1 cellular context compared by ENCODE assay signal in the genomic region with DNA sequence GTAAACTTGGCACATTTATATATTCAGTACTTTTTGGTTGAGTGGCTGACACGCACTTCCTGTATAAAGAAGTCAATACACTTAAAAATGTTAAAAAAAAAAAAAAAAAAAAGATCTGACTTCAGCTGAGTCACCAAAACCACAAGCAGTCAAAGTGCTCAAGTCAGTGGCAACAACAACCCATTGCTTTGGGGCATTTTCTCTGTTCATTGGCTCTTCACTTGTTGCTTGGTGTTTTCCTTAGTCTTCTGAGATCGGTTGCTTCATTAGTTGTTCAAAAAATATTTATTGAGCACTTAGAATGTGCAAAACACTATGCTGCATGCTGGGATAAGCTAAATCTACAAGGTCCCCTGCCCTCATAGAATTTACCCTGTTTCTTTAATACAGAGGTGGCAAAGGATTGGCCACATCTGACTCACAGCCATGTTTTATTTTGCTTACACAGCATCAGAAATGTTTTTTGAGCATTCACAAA.
TF ChIP-seq lines count a peak whose summit lies in the region.

No MANE protein-coding gene starts in this region.

TF ChIP-seq in K562, 482 proteins besides CTCF, POLR2A, EP300 and RAD21 (continued from another document and continues in another):
- TF ChIP-seq, protein P1, sequence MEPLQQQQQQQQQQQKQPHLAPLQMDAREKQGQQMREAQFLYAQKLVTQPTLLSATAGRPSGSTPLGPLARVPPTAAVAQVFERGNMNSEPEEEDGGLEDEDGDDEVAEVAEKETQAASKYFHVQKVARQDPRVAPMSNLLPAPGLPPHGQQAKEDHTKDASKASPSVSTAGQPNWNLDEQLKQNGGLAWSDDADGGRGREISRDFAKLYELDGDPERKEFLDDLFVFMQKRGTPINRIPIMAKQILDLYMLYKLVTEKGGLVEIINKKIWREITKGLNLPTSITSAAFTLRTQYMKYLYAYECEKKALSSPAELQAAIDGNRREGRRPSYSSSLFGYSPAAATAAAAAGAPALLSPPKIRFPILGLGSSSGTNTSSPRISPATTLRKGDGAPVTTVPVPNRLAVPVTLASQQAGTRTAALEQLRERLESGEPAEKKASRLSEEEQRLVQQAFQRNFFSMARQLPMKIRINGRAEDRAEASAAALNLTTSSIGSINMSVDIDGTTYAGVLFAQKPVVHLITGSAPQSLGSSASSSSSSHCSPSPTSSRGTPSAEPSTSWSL (CRISPR knock-in tag; IDR thresholded peaks at IDR 0.05; ENCODE audit: borderline replicate concordance): no peak
- TF ChIP-seq CEBPB (tag; IDR thresholded peaks at IDR 0.05) (no peak), ZNF184 (CRISPR knock-in tag; IDR thresholded peaks at IDR 0.05) (no peak), TAF7 (tag; IDR thresholded peaks at IDR 0.05) (no peak), SETDB1 (IDR thresholded peaks at IDR 0.05; ENCODE audit: low read length) (no peak), ZNF174 (CRISPR knock-in tag; IDR thresholded peaks at IDR 0.05) (no peak), TCF15 (CRISPR knock-in tag; IDR thresholded peaks at IDR 0.05) (no peak), ZNF140 (CRISPR knock-in tag; IDR thresholded peaks at IDR 0.05) (no peak), POLR3G (IDR thresholded peaks at IDR 0.05; ENCODE audit: extremely low read depth, insufficient read length, insufficient replicate concordance) (no peak), RBM34 (IDR thresholded peaks at IDR 0.05; ENCODE audit: borderline replicate concordance, insufficient read depth, low read length) (no peak), SAP30 (IDR thresholded peaks at IDR 0.05; ENCODE audit: borderline replicate concordance, insufficient read depth, low read depth, low read length, poor library complexity, severe bottlenecking) (no peak), SIN3A (IDR thresholded peaks at IDR 0.05; ENCODE audit: borderline replicate concordance in 2 of 2, control insufficient read depth in 1 of 2, low read depth in 2 of 2, low read length in 2 of 2) (no peak), PURB (CRISPR knock-in tag; IDR thresholded peaks at IDR 0.05; ENCODE audit: low read depth) (no peak), E2F1 (CRISPR knock-in tag; IDR thresholded peaks at IDR 0.05) (no peak; the same call in 1 of the 2 replicates), ZKSCAN3 (CRISPR knock-in tag; IDR thresholded peaks at IDR 0.05) (no peak), PHB2 (IDR thresholded peaks at IDR 0.05; ENCODE audit: low read depth) (no peak), ZNF830 (CRISPR knock-in tag; IDR thresholded peaks at IDR 0.05) (no peak), NR3C1 (CRISPR knock-in tag; IDR thresholded peaks at IDR 0.05) (no peak), STAT5A (IDR thresholded peaks at IDR 0.05; ENCODE audit: borderline replicate concordance, low read length) (no peak), ZNF124 (CRISPR knock-in tag; IDR thresholded peaks at IDR 0.05) (no peak), ZNF79 (CRISPR knock-in tag; IDR thresholded peaks at IDR 0.05; ENCODE audit: low read depth) (no peak), SIRT6 (IDR thresholded peaks at IDR 0.05; ENCODE audit: low read depth, low read length) (no peak), ZNF41 (CRISPR knock-in tag; conservative IDR thresholded peaks at IDR 0.05) (no peak), PTTG1 (tag; IDR thresholded peaks at IDR 0.05; ENCODE audit: low read depth) (no peak), MYC (IDR thresholded peaks at IDR 0.05; ENCODE audit: low read depth, low read length) (no peak), MYC (CRISPR knock-in tag; IDR thresholded peaks at IDR 0.05; ENCODE audit: borderline replicate concordance, low read depth) (no peak), C11orf30 (IDR thresholded peaks at IDR 0.05; ENCODE audit: low read depth) (peak; percentile 93), NR4A1 (CRISPR knock-in tag; IDR thresholded peaks at IDR 0.05) (no peak), NR4A1 (tag; IDR thresholded peaks at IDR 0.05) (no peak), MYBL2 (IDR thresholded peaks at IDR 0.05; ENCODE audit: low read depth) (no peak), MYBL2 (CRISPR knock-in tag; IDR thresholded peaks at IDR 0.05; ENCODE audit: borderline replicate concordance) (no peak), ETS2 (tag; IDR thresholded peaks at IDR 0.05; ENCODE audit: borderline replicate concordance, poor library complexity, severe bottlenecking) (no peak), PHF20 (IDR thresholded peaks at IDR 0.05; ENCODE audit: partially characterized antibody) (no peak), NBN (IDR thresholded peaks at IDR 0.05; ENCODE audit: low read depth) (peak; percentile 20; the same call in 1 of the 2 replicates), GTF2F1 (IDR thresholded peaks at IDR 0.05; ENCODE audit: low read depth, low read length) (no peak), OTX1 (CRISPR knock-in tag; IDR thresholded peaks at IDR 0.05) (no peak), USF1 (CRISPR knock-in tag; IDR thresholded peaks at IDR 0.05) (no peak), CSDE1 (IDR thresholded peaks at IDR 0.05) (no peak), ARID2 (IDR thresholded peaks at IDR 0.05) (no peak), DACH1 (IDR thresholded peaks at IDR 0.05; ENCODE audit: partially characterized antibody) (no peak), E4F1 (CRISPR knock-in tag; IDR thresholded peaks at IDR 0.05; ENCODE audit: borderline replicate concordance) (no peak), ZNF778 (CRISPR knock-in tag; IDR thresholded peaks at IDR 0.05) (no peak), NR1H2 (CRISPR knock-in tag; IDR thresholded peaks at IDR 0.05) (no peak), ZNF175 (CRISPR knock-in tag; IDR thresholded peaks at IDR 0.05; ENCODE audit: low read depth) (peak; percentile 49; the same call in 1 of the 2 replicates), CTBP1 (IDR thresholded peaks at IDR 0.05; ENCODE audit: borderline replicate concordance) (no peak), HMG20B (CRISPR knock-in tag; IDR thresholded peaks at IDR 0.05) (no peak), DPF2 (IDR thresholded peaks at IDR 0.05) (peak; percentile 82)
- TF ChIP-seq, protein P2, sequence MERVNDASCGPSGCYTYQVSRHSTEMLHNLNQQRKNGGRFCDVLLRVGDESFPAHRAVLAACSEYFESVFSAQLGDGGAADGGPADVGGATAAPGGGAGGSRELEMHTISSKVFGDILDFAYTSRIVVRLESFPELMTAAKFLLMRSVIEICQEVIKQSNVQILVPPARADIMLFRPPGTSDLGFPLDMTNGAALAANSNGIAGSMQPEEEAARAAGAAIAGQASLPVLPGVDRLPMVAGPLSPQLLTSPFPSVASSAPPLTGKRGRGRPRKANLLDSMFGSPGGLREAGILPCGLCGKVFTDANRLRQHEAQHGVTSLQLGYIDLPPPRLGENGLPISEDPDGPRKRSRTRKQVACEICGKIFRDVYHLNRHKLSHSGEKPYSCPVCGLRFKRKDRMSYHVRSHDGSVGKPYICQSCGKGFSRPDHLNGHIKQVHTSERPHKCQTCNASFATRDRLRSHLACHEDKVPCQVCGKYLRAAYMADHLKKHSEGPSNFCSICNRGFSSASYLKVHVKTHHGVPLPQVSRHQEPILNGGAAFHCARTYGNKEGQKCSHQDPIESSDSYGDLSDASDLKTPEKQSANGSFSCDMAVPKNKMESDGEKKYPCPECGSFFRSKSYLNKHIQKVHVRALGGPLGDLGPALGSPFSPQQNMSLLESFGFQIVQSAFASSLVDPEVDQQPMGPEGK (CRISPR knock-in tag; IDR thresholded peaks at IDR 0.05; ENCODE audit: borderline replicate concordance): no peak
- TF ChIP-seq, protein P3, sequence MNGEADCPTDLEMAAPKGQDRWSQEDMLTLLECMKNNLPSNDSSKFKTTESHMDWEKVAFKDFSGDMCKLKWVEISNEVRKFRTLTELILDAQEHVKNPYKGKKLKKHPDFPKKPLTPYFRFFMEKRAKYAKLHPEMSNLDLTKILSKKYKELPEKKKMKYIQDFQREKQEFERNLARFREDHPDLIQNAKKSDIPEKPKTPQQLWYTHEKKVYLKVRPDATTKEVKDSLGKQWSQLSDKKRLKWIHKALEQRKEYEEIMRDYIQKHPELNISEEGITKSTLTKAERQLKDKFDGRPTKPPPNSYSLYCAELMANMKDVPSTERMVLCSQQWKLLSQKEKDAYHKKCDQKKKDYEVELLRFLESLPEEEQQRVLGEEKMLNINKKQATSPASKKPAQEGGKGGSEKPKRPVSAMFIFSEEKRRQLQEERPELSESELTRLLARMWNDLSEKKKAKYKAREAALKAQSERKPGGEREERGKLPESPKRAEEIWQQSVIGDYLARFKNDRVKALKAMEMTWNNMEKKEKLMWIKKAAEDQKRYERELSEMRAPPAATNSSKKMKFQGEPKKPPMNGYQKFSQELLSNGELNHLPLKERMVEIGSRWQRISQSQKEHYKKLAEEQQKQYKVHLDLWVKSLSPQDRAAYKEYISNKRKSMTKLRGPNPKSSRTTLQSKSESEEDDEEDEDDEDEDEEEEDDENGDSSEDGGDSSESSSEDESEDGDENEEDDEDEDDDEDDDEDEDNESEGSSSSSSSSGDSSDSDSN (IDR thresholded peaks at IDR 0.05; ENCODE audit: borderline replicate concordance in 1 of 2, low read depth in 2 of 2, low read length in 2 of 2): no peak
- TF ChIP-seq, protein P4, sequence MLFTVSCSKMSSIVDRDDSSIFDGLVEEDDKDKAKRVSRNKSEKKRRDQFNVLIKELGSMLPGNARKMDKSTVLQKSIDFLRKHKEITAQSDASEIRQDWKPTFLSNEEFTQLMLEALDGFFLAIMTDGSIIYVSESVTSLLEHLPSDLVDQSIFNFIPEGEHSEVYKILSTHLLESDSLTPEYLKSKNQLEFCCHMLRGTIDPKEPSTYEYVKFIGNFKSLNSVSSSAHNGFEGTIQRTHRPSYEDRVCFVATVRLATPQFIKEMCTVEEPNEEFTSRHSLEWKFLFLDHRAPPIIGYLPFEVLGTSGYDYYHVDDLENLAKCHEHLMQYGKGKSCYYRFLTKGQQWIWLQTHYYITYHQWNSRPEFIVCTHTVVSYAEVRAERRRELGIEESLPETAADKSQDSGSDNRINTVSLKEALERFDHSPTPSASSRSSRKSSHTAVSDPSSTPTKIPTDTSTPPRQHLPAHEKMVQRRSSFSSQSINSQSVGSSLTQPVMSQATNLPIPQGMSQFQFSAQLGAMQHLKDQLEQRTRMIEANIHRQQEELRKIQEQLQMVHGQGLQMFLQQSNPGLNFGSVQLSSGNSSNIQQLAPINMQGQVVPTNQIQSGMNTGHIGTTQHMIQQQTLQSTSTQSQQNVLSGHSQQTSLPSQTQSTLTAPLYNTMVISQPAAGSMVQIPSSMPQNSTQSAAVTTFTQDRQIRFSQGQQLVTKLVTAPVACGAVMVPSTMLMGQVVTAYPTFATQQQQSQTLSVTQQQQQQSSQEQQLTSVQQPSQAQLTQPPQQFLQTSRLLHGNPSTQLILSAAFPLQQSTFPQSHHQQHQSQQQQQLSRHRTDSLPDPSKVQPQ (CRISPR knock-in tag; IDR thresholded peaks at IDR 0.05; ENCODE audit: borderline replicate concordance): no peak
- TF ChIP-seq, protein P5, sequence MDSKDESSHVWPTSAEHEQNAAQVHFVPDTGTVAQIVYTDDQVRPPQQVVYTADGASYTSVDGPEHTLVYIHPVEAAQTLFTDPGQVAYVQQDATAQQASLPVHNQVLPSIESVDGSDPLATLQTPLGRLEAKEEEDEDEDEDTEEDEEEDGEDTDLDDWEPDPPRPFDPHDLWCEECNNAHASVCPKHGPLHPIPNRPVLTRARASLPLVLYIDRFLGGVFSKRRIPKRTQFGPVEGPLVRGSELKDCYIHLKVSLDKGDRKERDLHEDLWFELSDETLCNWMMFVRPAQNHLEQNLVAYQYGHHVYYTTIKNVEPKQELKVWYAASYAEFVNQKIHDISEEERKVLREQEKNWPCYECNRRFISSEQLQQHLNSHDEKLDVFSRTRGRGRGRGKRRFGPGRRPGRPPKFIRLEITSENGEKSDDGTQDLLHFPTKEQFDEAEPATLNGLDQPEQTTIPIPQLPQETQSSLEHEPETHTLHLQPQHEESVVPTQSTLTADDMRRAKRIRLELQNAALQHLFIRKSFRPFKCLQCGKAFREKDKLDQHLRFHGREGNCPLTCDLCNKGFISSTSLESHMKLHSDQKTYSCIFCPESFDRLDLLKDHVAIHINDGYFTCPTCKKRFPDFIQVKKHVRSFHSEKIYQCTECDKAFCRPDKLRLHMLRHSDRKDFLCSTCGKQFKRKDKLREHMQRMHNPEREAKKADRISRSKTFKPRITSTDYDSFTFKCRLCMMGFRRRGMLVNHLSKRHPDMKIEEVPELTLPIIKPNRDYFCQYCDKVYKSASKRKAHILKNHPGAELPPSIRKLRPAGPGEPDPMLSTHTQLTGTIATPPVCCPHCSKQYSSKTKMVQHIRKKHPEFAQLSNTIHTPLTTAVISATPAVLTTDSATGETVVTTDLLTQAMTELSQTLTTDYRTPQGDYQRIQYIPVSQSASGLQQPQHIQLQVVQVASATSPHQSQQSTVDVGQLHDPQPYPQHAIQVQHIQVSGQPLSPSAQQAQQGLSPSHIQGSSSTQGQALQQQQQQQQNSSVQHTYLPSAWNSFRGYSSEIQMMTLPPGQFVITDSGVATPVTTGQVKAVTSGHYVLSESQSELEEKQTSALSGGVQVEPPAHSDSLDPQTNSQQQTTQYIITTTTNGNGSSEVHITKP (IDR thresholded peaks at IDR 0.05; ENCODE audit: partially characterized antibody): no peak
